Comparison of ENCODE assay signal across 9 cellular contexts in genomic region chr16:88809676-88810165, GRCh38. TPM values are rescaled to one million over a fixed set of nuclear protein-coding genes. Genes with fewer than 3 reads are reported as not detected.
DNase-seq lines count a peak whose midpoint lies in the region; TF ChIP-seq lines count a peak whose summit lies in the region.
"Had no signal": no experiment of that assay in that cellular context is flagged by ENCODE, and none has a peak within 500 bp of the region (broad histone marks: within the 10 kb centered on the region; RNA-seq: fewer than 3 reads in every experiment).

No MANE protein-coding gene starts in this region.

- H3K4me1 ChIP-seq in PC-9 (replicated peaks; ENCODE audit: insufficient read depth) (peaks cover 20% of the 10 kb centered on the region; the same call in 1 of the 2 replicates), tibial nerve (peaks cover 0 to 40% (median 27%) of the 10 kb centered on the region in 4 donors), esophagus squamous epithelium (peaks cover 35 to 74% (median 40%) of the 10 kb centered on the region in 3 donors)

- H3K4me3 ChIP-seq in PC-9 (peak overlapping the region; percentile 91; the same call in 1 of the 2 replicates), tibial nerve (no peak overlapping the region), esophagus squamous epithelium (peak overlapping the region in 2 of 4 donors; percentile 74 to 99)

- TF ChIP-seq POLR2A in tibial nerve (IDR thresholded peaks at IDR 0.05) (no peak), esophagus squamous epithelium (IDR thresholded peaks at IDR 0.05) (no peak)

- H3K27ac Mint-ChIP-seq in activated naive CD4-positive, alpha-beta T cell treated with anti-CD3 and anti-CD28 coated beads, Interleukin-2, amount 50 U/mL, for 24 hours = peak overlapping the region; percentile 84
- H3K27ac Mint-ChIP-seq in dendritic cell treated with granulocyte-macrophage colony-stimulating factor and Interleukin-4, amounts not matched to agents 40 ng/mL and 50 ng/mL, for 4 days = peak overlapping the region; percentile 88

- DNase-seq in activated naive CD4-positive, alpha-beta T cell (lab: John Stamatoyannopoulos, UW) = no peak
- DNase-seq in PC-9 (peak in 1 of 2 experiments; percentile 45), tibial nerve (ENCODE audit: low spot score in 2 of 2) (no peak), anterior cingulate cortex (lab: John Stamatoyannopoulos, UW) (no peak), esophagus squamous epithelium (lab: John Stamatoyannopoulos, UW) (no peak)
- DNase-seq in activated effector memory CD4-positive, alpha-beta T cell treated with Interleukin-2 at 50 U/mL for 16 hours = no peak
- DNase-seq: kidney glomerular epithelial cell had no signal

- no peak for TF ChIP-seq CTCF in PC-9 (conservative IDR thresholded peaks at IDR 0.05)
- no peak for TF ChIP-seq CTCF in tibial nerve (IDR thresholded peaks at IDR 0.05)
- TF ChIP-seq CTCF in esophagus squamous epithelium (IDR thresholded peaks at IDR 0.05) = no peak

- WGBS in tibial nerve, 2 donors = 68 to 75% methylated on average over 8 of the region's 10 CpGs
- 83 to 85% methylated on average over 1 to 4 of the region's 10 CpGs for WGBS in esophagus squamous epithelium, 2 donors

- H3K4me3 Mint-ChIP-seq in activated naive CD4-positive, alpha-beta T cell treated with anti-CD3 and anti-CD28 coated beads, Interleukin-2, amount 50 U/mL, for 24 hours = peak overlapping the region; percentile 89
- H3K4me3 Mint-ChIP-seq in dendritic cell treated with granulocyte-macrophage colony-stimulating factor and Interleukin-4, amounts not matched to agents 40 ng/mL and 50 ng/mL, for 4 days = peak overlapping the region; percentile 80

- H3K27me3 Mint-ChIP-seq in activated naive CD4-positive, alpha-beta T cell treated with anti-CD3 and anti-CD28 coated beads, Interleukin-2, amount 50 U/mL, for 24 hours = no peaks in the 10 kb centered on the region
- H3K27me3 Mint-ChIP-seq in dendritic cell treated with granulocyte-macrophage colony-stimulating factor and Interleukin-4, amounts not matched to agents 40 ng/mL and 50 ng/mL, for 4 days = no peaks in the 10 kb centered on the region

- CTCF ChIA-PET in PC-9 (lab: Charles Lee) = interaction anchor here (1.8 kb wide), 1 partner anchor 72 kb away, joined by 12 read pairs; no protein-coding TSS in a partner anchor

- H3K27me3 ChIP-seq in PC-9 (ENCODE audit: insufficient read depth, low read depth) (no peaks in the 10 kb centered on the region), tibial nerve (no peaks in the 10 kb centered on the region), esophagus squamous epithelium (no peaks in the 10 kb centered on the region)

- H3K4me1 Mint-ChIP-seq in activated naive CD4-positive, alpha-beta T cell treated with anti-CD3 and anti-CD28 coated beads, Interleukin-2, amount 50 U/mL, for 24 hours = peaks cover 16% of the 10 kb centered on the region
- peaks cover 47% of the 10 kb centered on the region for H3K4me1 Mint-ChIP-seq in dendritic cell treated with granulocyte-macrophage colony-stimulating factor and Interleukin-4, amounts not matched to agents 40 ng/mL and 50 ng/mL, for 4 days (ENCODE audit: low read depth)

- H3K27ac ChIP-seq in PC-9 (no peak overlapping the region), tibial nerve (peak overlapping the region; percentile 84 to 95 (median 93)), esophagus squamous epithelium (peak overlapping the region in 2 of 4 donors; percentile 92 to 98)

- H3K9me2 ChIP-seq in PC-9 (ENCODE audit: insufficient read depth) = no peaks in the 10 kb centered on the region

- no peaks in the 10 kb centered on the region for H3K9me3 Mint-ChIP-seq in activated naive CD4-positive, alpha-beta T cell treated with anti-CD3 and anti-CD28 coated beads, Interleukin-2, amount 50 U/mL, for 24 hours
- H3K9me3 Mint-ChIP-seq in dendritic cell treated with granulocyte-macrophage colony-stimulating factor and Interleukin-4, amounts not matched to agents 40 ng/mL and 50 ng/mL, for 4 days = no peaks in the 10 kb centered on the region

- no peaks in the 10 kb centered on the region for H3K36me3 Mint-ChIP-seq in activated naive CD4-positive, alpha-beta T cell treated with anti-CD3 and anti-CD28 coated beads, Interleukin-2, amount 50 U/mL, for 24 hours
- H3K36me3 Mint-ChIP-seq in dendritic cell treated with granulocyte-macrophage colony-stimulating factor and Interleukin-4, amounts not matched to agents 40 ng/mL and 50 ng/mL, for 4 days (ENCODE audit: low read depth) = peaks cover 49% of the 10 kb centered on the region

- no peak for TF ChIP-seq EP300 in tibial nerve (IDR thresholded peaks at IDR 0.05)

- H4K20me1 ChIP-seq in PC-9 (ENCODE audit: insufficient read depth) = peaks cover 40% of the 10 kb centered on the region

- BruUV-seq in PC-9 (replicated peaks; lab: Mats Ljungman, UMichigan) = no TSS peak

- H3K36me3 ChIP-seq in PC-9 (ENCODE audit: low read depth) (peaks cover 11% of the 10 kb centered on the region; the same call in 1 of the 2 replicates), tibial nerve (peaks cover 0 to 34% (median 0%) of the 10 kb centered on the region in 3 donors), esophagus squamous epithelium (peaks cover 7 to 27% (median 14%) of the 10 kb centered on the region in 3 donors)

- H3K9me3 ChIP-seq in PC-9 (ENCODE audit: insufficient read depth, low read depth) (no peaks in the 10 kb centered on the region), tibial nerve (no peaks in the 10 kb centered on the region), esophagus squamous epithelium (no peaks in the 10 kb centered on the region)

- intact Hi-C loops in PC-9 (cut with micrococcal nuclease; ENCODE audit: unreplicated experiment) (loop anchor here (5.0 kb wide), 1 partner anchor 122 kb away; the partner anchor contains the start of gene SNAI3), esophagus squamous epithelium (cut with DNase I) (loop anchor here (5.0 to 10.0 kb wide), 2 partner anchors 48 to 355 kb away; partner anchors contain the start of genes GALNS and TRAPPC2L)
- intact Hi-C loops in dendritic cell treated with granulocyte-macrophage colony-stimulating factor and Interleukin-4, amounts not matched to agents 40 ng/mL and 50 ng/mL, for 4 days (cut with micrococcal nuclease) = loop anchor here (5.0 kb wide), 3 partner anchors 128 to 408 kb away; partner anchors contain the start of gene ZNF778

- H3K4me2 ChIP-seq in PC-9 = peak overlapping the region; percentile 90

- no peak overlapping the region for H2AFZ ChIP-seq in PC-9

- POLR2A ChIA-PET in PC-9 (lab: Charles Lee; ENCODE audit: unreplicated experiment) = no interaction called here

- H3K79me2 ChIP-seq in PC-9 (ENCODE audit: low read depth) = peaks cover 44% of the 10 kb centered on the region

- peaks cover 75% of the 10 kb centered on the region for H3F3A ChIP-seq in PC-9 (ENCODE audit: insufficient read depth, low read depth)

RNA-seq across cellular contexts. Expression of gene APRT, which starts 2.0 kb away (rescaled TPM):
- total RNA-seq in PC-9 (2021) = 213 and 226 TPM in 2 replicates
- total RNA-seq in tibial nerve = 100 to 1,000 TPM in 2 of 4 donors, 10 to 100 TPM in 2; 83.4 to 157 (median 106) TPM
- 100 to 1,000 TPM; 186 to 314 (median 250) TPM for total RNA-seq in esophagus squamous epithelium

RNA-seq across cellular contexts. Expression of gene CDT1, which starts 6.1 kb away (rescaled TPM):
- 73.2 and 95.4 TPM in 2 replicates for total RNA-seq in PC-9 (2021)
- total RNA-seq in tibial nerve = 1 to 10 TPM in 2 of 4 donors, under 1 TPM in 1, not detected in 1; 0.44 to 1.5 (median 1.4) TPM
- total RNA-seq in esophagus squamous epithelium = 10 to 100 TPM in 3 of 4 donors, 1 to 10 TPM in 1; 7.7 to 20.7 (median 11.2) TPM

RNA-seq across cellular contexts. Expression of gene PIEZO1, which starts 24.7 kb away (rescaled TPM):
- 391 and 426 TPM in 2 replicates for total RNA-seq in PC-9 (2021)
- 100 to 1,000 TPM in 3 of 4 donors, 10 to 100 TPM in 1; 90.5 to 309 (median 165) TPM for total RNA-seq in tibial nerve
- 100 to 1,000 TPM in 2 of 4 donors, 10 to 100 TPM in 2; 46.0 to 131 (median 103) TPM for total RNA-seq in esophagus squamous epithelium

RNA-seq across cellular contexts. Expression of gene GALNS, which starts 47.0 kb away (rescaled TPM):
- total RNA-seq in PC-9 (2021) (62.3 and 75.7 TPM in 2 replicates), tibial nerve (10 to 100 TPM; 15.1 to 80.1 (median 43.2) TPM), esophagus squamous epithelium (10 to 100 TPM in 3 of 4 donors, 1 to 10 TPM in 1; 9.5 to 24.2 (median 20.5) TPM)

RNA-seq across cellular contexts. Expression of gene TRAPPC2L, which starts 47.2 kb away (rescaled TPM):
- total RNA-seq in PC-9 (2021) (82.6 and 101 TPM in 2 replicates), tibial nerve (10 to 100 TPM; 18.0 to 36.6 (median 22.9) TPM), esophagus squamous epithelium (10 to 100 TPM; 20.7 to 29.7 (median 24.7) TPM)
